ENCODE assay signal across 12 cellular contexts in the genomic region with DNA sequence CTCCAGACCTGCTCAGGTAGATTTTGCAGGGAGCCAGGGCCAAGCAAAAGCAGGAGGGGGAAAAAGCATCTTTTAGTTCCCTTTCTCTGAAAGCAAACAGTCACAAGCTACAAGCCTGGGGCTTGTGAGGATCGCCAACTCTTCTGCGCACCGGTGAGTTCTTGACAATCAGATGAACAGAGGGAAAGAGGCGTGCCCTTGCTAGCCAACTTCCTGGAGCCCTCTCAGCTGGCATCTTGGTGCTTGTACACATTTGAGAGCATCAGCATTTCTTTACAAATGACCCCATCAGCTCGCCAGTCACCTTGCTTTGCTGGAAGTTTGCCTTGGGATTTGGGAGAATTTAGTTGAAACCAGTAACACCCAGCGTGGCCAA.
"Had no signal": no experiment of that assay in that cellular context is flagged by ENCODE, and none has a peak within 500 bp of the region (broad histone marks: within the 10 kb centered on the region; RNA-seq: fewer than 3 reads in every experiment).

No MANE protein-coding gene starts in this region.

- H3K36me3 ChIP-seq: adrenal gland, left lung, neural progenitor cell, vagina had no signal

- ATAC-seq: activated T-helper 17 cell treated with anti-CD3 and anti-CD28 coated beads, Interleukin-2, amount 50 U/mL, for 72 hours; effector memory CD8-positive, alpha-beta T cell; left lung had no signal

- H3K9me3 ChIP-seq: adrenal gland, left lung, vagina had no signal

- H3K27me3 Mint-ChIP-seq: central memory CD8-positive, alpha-beta T cell had no signal

- DNase-seq: activated CD4-positive, alpha-beta T cell treated with anti-CD3 and anti-CD28 coated beads, Interleukin-2, amount 50 U/mL, for 1 hour; activated naive CD4-positive, alpha-beta T cell treated with anti-CD3 and anti-CD28 coated beads, Interleukin-2, amount 50 U/mL, for 16 hours; activated T-cell treated with anti-CD3 and anti-CD28 coated beads for 4 hours; effector memory CD8-positive, alpha-beta T cell; left lung had no signal

- H3K27me3 ChIP-seq: adrenal gland, left lung, neural progenitor cell, vagina had no signal

- H3K4me1 Mint-ChIP-seq: central memory CD8-positive, alpha-beta T cell had no signal

- H3K4me3 ChIP-seq: adrenal gland, left lung, neural progenitor cell, skin epidermis, vagina had no signal

- H3K4me3 Mint-ChIP-seq: activated T-helper 17 cell treated with anti-CD3 and anti-CD28 coated beads, Interleukin-2, amount 50 U/mL, for 72 hours; central memory CD8-positive, alpha-beta T cell; dendritic cell treated with granulocyte-macrophage colony-stimulating factor and Interleukin-4, amounts not matched to agents 40 ng/mL and 50 ng/mL, for 4 days; effector memory CD8-positive, alpha-beta T cell; neural progenitor cell had no signal

- H3K4me1 ChIP-seq: neural progenitor cell had no signal

- H3K27ac ChIP-seq: adrenal gland, left lung, neural progenitor cell, skin epidermis, vagina had no signal

- H3K9me3 Mint-ChIP-seq: activated T-helper 17 cell treated with anti-CD3 and anti-CD28 coated beads, Interleukin-2, amount 50 U/mL, for 72 hours; central memory CD8-positive, alpha-beta T cell; dendritic cell treated with granulocyte-macrophage colony-stimulating factor and Interleukin-4, amounts not matched to agents 40 ng/mL and 50 ng/mL, for 4 days; effector memory CD8-positive, alpha-beta T cell; neural progenitor cell had no signal

- H3K27ac Mint-ChIP-seq: activated T-helper 17 cell treated with anti-CD3 and anti-CD28 coated beads, Interleukin-2, amount 50 U/mL, for 72 hours; dendritic cell treated with granulocyte-macrophage colony-stimulating factor and Interleukin-4, amounts not matched to agents 40 ng/mL and 50 ng/mL, for 4 days; effector memory CD8-positive, alpha-beta T cell had no signal
